In the genomic region with DNA sequence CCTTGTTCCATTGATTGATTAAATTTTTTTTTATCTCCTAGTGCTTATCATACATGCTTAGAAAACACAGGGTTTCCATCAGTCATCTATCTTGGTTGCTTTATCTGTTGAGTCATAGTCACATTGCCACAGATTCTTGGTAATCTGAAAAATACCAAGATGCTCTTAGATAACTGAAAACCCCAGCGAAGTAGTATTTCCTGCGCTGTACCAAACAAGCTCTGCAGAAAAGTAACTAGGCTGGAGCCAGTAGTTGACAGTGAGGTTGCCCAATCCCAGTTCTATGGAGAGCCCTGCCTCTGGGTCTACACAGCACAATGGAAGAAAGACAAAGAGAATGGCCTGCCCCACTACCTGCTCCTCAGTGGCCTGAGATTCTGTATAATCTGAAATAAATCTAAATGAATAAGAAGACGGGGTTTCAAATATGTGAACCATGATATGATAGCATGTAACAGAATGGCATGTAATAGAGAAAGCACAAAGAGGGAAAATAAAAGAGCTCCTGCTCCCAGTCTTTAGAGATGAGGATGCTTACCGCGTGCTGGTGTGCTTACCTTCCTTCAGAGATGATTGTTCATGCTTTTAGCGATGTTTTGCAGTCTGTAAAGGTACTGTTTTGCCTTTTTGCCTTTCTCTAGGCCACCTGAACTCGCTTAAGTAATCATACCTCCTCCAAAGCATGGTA, we compare ENCODE assay signal across 1 cellular context.
TF ChIP-seq lines count a peak whose summit lies in the region.

No MANE protein-coding gene starts in this region.

TF ChIP-seq in K562, 482 proteins besides CTCF, POLR2A, EP300 and RAD21 (continued from another document and continues in another):
- no peak for TF ChIP-seq YY1 (IDR thresholded peaks at IDR 0.05; ENCODE audit: borderline replicate concordance in 1 of 3, control insufficient read depth in 1 of 3, extremely low read depth in 1 of 3, insufficient read depth in 3 of 3, insufficient read length in 1 of 3, insufficient replicate concordance in 2 of 3, low read depth in 1 of 3, low read length in 2 of 3)
- TF ChIP-seq, protein P1, sequence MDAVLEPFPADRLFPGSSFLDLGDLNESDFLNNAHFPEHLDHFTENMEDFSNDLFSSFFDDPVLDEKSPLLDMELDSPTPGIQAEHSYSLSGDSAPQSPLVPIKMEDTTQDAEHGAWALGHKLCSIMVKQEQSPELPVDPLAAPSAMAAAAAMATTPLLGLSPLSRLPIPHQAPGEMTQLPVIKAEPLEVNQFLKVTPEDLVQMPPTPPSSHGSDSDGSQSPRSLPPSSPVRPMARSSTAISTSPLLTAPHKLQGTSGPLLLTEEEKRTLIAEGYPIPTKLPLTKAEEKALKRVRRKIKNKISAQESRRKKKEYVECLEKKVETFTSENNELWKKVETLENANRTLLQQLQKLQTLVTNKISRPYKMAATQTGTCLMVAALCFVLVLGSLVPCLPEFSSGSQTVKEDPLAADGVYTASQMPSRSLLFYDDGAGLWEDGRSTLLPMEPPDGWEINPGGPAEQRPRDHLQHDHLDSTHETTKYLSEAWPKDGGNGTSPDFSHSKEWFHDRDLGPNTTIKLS (IDR thresholded peaks at IDR 0.05; ENCODE audit: borderline replicate concordance, low read depth), result no peak
- TF ChIP-seq KLF16 (IDR thresholded peaks at IDR 0.05), result 0 out of 2 replicates have a peak, but pooled peaks have one; percentile 34
- no peak for TF ChIP-seq ELF4 (CRISPR knock-in tag; IDR thresholded peaks at IDR 0.05)
- TF ChIP-seq, protein P2, sequence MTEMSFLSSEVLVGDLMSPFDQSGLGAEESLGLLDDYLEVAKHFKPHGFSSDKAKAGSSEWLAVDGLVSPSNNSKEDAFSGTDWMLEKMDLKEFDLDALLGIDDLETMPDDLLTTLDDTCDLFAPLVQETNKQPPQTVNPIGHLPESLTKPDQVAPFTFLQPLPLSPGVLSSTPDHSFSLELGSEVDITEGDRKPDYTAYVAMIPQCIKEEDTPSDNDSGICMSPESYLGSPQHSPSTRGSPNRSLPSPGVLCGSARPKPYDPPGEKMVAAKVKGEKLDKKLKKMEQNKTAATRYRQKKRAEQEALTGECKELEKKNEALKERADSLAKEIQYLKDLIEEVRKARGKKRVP (CRISPR knock-in tag; IDR thresholded peaks at IDR 0.05), result no peak
- TF ChIP-seq, protein P3, sequence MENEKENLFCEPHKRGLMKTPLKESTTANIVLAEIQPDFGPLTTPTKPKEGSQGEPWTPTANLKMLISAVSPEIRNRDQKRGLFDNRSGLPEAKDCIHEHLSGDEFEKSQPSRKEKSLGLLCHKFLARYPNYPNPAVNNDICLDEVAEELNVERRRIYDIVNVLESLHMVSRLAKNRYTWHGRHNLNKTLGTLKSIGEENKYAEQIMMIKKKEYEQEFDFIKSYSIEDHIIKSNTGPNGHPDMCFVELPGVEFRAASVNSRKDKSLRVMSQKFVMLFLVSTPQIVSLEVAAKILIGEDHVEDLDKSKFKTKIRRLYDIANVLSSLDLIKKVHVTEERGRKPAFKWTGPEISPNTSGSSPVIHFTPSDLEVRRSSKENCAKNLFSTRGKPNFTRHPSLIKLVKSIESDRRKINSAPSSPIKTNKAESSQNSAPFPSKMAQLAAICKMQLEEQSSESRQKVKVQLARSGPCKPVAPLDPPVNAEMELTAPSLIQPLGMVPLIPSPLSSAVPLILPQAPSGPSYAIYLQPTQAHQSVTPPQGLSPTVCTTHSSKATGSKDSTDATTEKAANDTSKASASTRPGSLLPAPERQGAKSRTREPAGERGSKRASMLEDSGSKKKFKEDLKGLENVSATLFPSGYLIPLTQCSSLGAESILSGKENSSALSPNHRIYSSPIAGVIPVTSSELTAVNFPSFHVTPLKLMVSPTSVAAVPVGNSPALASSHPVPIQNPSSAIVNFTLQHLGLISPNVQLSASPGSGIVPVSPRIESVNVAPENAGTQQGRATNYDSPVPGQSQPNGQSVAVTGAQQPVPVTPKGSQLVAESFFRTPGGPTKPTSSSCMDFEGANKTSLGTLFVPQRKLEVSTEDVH (IDR thresholded peaks at IDR 0.05; ENCODE audit: low read depth, partially characterized antibody), result no peak
- TF ChIP-seq ARID2 (IDR thresholded peaks at IDR 0.05), result no peak
- TF ChIP-seq MTF1 (CRISPR knock-in tag; IDR thresholded peaks at IDR 0.05; ENCODE audit: borderline replicate concordance), result no peak
- no peak for TF ChIP-seq ETS2 (tag; IDR thresholded peaks at IDR 0.05; ENCODE audit: borderline replicate concordance, poor library complexity, severe bottlenecking)
- no peak for TF ChIP-seq PRPF4 (IDR thresholded peaks at IDR 0.05; ENCODE audit: insufficient read depth, low read depth, low read length, poor library complexity, severe bottlenecking)
- no peak for TF ChIP-seq CBX5 (IDR thresholded peaks at IDR 0.05; ENCODE audit: borderline replicate concordance, low read depth)
- TF ChIP-seq, protein P4, sequence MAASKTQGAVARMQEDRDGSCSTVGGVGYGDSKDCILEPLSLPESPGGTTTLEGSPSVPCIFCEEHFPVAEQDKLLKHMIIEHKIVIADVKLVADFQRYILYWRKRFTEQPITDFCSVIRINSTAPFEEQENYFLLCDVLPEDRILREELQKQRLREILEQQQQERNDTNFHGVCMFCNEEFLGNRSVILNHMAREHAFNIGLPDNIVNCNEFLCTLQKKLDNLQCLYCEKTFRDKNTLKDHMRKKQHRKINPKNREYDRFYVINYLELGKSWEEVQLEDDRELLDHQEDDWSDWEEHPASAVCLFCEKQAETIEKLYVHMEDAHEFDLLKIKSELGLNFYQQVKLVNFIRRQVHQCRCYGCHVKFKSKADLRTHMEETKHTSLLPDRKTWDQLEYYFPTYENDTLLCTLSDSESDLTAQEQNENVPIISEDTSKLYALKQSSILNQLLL (CRISPR knock-in tag; IDR thresholded peaks at IDR 0.05; ENCODE audit: borderline replicate concordance), result no peak
- TF ChIP-seq E2F3 (CRISPR knock-in tag; IDR thresholded peaks at IDR 0.05), result no peak
- TF ChIP-seq ZNF586 (CRISPR knock-in tag; conservative IDR thresholded peaks at IDR 0.05), result no peak
- TF ChIP-seq, protein P5, sequence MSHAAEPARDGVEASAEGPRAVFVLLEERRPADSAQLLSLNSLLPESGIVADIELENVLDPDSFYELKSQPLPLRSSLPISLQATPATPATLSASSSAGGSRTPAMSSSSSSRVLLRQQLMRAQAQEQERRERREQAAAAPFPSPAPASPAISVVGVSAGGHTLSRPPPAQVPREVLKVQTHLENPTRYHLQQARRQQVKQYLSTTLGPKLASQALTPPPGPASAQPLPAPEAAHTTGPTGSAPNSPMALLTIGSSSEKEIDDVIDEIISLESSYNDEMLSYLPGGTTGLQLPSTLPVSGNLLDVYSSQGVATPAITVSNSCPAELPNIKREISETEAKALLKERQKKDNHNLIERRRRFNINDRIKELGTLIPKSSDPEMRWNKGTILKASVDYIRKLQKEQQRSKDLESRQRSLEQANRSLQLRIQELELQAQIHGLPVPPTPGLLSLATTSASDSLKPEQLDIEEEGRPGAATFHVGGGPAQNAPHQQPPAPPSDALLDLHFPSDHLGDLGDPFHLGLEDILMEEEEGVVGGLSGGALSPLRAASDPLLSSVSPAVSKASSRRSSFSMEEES (CRISPR knock-in tag; IDR thresholded peaks at IDR 0.05), result no peak
- no peak for TF ChIP-seq ETV1 (tag; conservative IDR thresholded peaks at IDR 0.05; ENCODE audit: low read depth)
- TF ChIP-seq CXXC5 (CRISPR knock-in tag; IDR thresholded peaks at IDR 0.05), result no peak
- TF ChIP-seq FOXK1 (CRISPR knock-in tag; IDR thresholded peaks at IDR 0.05; ENCODE audit: borderline replicate concordance), result no peak
- TF ChIP-seq, protein P6, sequence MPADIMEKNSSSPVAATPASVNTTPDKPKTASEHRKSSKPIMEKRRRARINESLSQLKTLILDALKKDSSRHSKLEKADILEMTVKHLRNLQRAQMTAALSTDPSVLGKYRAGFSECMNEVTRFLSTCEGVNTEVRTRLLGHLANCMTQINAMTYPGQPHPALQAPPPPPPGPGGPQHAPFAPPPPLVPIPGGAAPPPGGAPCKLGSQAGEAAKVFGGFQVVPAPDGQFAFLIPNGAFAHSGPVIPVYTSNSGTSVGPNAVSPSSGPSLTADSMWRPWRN (IDR thresholded peaks at IDR 0.05; ENCODE audit: low read depth), result peak; percentile 40; the same call in 1 of the 2 replicates
- no peak for TF ChIP-seq ZNF830 (CRISPR knock-in tag; IDR thresholded peaks at IDR 0.05)
- no peak for TF ChIP-seq ZNF76 (CRISPR knock-in tag; IDR thresholded peaks at IDR 0.05; ENCODE audit: borderline replicate concordance)
- TF ChIP-seq THRAP3 (IDR thresholded peaks at IDR 0.05; ENCODE audit: borderline replicate concordance), result no peak
- TF ChIP-seq, protein P7, sequence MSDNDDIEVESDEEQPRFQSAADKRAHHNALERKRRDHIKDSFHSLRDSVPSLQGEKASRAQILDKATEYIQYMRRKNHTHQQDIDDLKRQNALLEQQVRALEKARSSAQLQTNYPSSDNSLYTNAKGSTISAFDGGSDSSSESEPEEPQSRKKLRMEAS (CRISPR knock-in tag; IDR thresholded peaks at IDR 0.05), result no peak
- TF ChIP-seq, protein P8, sequence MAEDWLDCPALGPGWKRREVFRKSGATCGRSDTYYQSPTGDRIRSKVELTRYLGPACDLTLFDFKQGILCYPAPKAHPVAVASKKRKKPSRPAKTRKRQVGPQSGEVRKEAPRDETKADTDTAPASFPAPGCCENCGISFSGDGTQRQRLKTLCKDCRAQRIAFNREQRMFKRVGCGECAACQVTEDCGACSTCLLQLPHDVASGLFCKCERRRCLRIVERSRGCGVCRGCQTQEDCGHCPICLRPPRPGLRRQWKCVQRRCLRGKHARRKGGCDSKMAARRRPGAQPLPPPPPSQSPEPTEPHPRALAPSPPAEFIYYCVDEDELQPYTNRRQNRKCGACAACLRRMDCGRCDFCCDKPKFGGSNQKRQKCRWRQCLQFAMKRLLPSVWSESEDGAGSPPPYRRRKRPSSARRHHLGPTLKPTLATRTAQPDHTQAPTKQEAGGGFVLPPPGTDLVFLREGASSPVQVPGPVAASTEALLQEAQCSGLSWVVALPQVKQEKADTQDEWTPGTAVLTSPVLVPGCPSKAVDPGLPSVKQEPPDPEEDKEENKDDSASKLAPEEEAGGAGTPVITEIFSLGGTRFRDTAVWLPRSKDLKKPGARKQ (CRISPR knock-in tag; IDR thresholded peaks at IDR 0.05), result no peak
- TF ChIP-seq ZBED1 (IDR thresholded peaks at IDR 0.05), result no peak
- TF ChIP-seq, protein P9, sequence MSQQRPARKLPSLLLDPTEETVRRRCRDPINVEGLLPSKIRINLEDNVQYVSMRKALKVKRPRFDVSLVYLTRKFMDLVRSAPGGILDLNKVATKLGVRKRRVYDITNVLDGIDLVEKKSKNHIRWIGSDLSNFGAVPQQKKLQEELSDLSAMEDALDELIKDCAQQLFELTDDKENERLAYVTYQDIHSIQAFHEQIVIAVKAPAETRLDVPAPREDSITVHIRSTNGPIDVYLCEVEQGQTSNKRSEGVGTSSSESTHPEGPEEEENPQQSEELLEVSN (IDR thresholded peaks at IDR 0.05; ENCODE audit: borderline replicate concordance in 1 of 2, extremely low read depth in 1 of 2, insufficient read depth in 1 of 2, insufficient read length in 1 of 2, low read depth in 1 of 2, low read length in 1 of 2, poor library complexity in 1 of 2, severe bottlenecking in 1 of 2), result no peak
- TF ChIP-seq FOXA3 (CRISPR knock-in tag; conservative IDR thresholded peaks at IDR 0.05 in 1 of 2, IDR thresholded peaks at IDR 0.05 in 1 of 2), result no peak
- TF ChIP-seq NCOA1 (IDR thresholded peaks at IDR 0.05; ENCODE audit: low read depth), result peak; percentile 71
- no peak for TF ChIP-seq BRCA1 (IDR thresholded peaks at IDR 0.05)
- TF ChIP-seq BRCA1 (CRISPR knock-in tag; IDR thresholded peaks at IDR 0.05), result no peak
- TF ChIP-seq, protein P10, sequence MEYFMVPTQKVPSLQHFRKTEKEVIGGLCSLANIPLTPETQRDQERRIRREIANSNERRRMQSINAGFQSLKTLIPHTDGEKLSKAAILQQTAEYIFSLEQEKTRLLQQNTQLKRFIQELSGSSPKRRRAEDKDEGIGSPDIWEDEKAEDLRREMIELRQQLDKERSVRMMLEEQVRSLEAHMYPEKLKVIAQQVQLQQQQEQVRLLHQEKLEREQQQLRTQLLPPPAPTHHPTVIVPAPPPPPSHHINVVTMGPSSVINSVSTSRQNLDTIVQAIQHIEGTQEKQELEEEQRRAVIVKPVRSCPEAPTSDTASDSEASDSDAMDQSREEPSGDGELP (CRISPR knock-in tag; IDR thresholded peaks at IDR 0.05; ENCODE audit: borderline replicate concordance), result no peak
- TF ChIP-seq ZNF436 (CRISPR knock-in tag; IDR thresholded peaks at IDR 0.05), result no peak
- TF ChIP-seq CBX2 (IDR thresholded peaks at IDR 0.05; ENCODE audit: insufficient read depth, low read length, poor library complexity, severe bottlenecking), result no peak
- no peak for TF ChIP-seq SIN3B (IDR thresholded peaks at IDR 0.05; ENCODE audit: low read depth)
- TF ChIP-seq POLR2AphosphoS2 (IDR thresholded peaks at IDR 0.05; ENCODE audit: low read length), result no peak
- TF ChIP-seq, protein P11, sequence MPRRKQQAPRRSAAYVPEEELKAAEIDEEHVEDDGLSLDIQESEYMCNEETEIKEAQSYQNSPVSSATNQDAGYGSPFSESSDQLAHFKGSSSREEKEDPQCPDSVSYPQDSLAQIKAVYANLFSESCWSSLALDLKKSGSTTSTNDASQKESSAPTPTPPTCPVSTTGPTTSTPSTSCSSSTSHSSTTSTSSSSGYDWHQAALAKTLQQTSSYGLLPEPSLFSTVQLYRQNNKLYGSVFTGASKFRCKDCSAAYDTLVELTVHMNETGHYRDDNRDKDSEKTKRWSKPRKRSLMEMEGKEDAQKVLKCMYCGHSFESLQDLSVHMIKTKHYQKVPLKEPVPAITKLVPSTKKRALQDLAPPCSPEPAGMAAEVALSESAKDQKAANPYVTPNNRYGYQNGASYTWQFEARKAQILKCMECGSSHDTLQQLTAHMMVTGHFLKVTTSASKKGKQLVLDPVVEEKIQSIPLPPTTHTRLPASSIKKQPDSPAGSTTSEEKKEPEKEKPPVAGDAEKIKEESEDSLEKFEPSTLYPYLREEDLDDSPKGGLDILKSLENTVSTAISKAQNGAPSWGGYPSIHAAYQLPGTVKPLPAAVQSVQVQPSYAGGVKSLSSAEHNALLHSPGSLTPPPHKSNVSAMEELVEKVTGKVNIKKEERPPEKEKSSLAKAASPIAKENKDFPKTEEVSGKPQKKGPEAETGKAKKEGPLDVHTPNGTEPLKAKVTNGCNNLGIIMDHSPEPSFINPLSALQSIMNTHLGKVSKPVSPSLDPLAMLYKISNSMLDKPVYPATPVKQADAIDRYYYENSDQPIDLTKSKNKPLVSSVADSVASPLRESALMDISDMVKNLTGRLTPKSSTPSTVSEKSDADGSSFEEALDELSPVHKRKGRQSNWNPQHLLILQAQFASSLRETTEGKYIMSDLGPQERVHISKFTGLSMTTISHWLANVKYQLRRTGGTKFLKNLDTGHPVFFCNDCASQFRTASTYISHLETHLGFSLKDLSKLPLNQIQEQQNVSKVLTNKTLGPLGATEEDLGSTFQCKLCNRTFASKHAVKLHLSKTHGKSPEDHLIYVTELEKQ (CRISPR knock-in tag; IDR thresholded peaks at IDR 0.05), result no peak
- no peak for TF ChIP-seq HIVEP1 (CRISPR knock-in tag; IDR thresholded peaks at IDR 0.05)
- no peak for TF ChIP-seq HMG20B (CRISPR knock-in tag; IDR thresholded peaks at IDR 0.05)
- no peak for TF ChIP-seq KDM2B (CRISPR knock-in tag; IDR thresholded peaks at IDR 0.05)
